In the genomic region with DNA sequence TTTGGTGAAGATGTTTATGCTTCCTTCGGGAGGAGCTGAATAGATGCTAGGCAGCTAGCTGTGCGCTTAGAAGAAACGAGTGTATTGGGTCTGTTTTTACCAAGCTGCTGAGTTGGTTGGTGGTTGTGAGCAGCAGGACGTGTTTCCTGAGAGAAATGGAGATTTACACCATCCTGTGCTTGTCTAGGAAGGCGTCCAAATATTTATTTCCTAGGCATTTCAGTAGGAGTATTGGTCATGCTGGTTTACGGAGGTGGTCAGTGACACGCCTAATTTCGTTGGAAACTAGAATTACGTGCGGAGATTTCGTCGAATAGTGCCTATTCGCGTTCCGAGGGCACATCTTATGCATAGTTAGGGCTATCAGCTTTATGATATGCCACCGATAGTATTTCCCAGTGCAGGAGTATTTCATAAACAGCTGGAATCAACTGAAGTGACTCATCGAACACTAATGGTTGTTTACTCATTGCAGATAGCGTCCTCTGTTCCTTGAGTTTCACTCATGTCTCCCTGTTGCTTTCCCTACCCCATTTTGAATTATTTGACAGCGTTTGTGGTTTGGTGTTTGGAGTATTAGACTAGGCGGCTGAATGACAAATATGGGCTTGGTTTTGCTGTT, we compare ENCODE assay signal across 8 cellular contexts. TPM values are rescaled to one million over a fixed set of nuclear protein-coding genes. Genes with fewer than 3 reads are reported as not detected.
DNase-seq lines count a peak whose midpoint lies in the region; ATAC-seq and TF ChIP-seq lines count a peak whose summit lies in the region.

No MANE protein-coding gene starts in this region.

- TF ChIP-seq CTCF in mesothelial cell of epicardium (IDR thresholded peaks at IDR 0.05; ENCODE audit: unreplicated experiment) = no peak

- H3K27me3 ChIP-seq in duodenal mucosa (ENCODE audit: control insufficient read depth in 1 of 2, insufficient read depth in 2 of 2, low read length in 2 of 2) = no peaks in the 10 kb centered on the region

- peak overlapping the region; percentile 79 for H3K4me3 Mint-ChIP-seq in mesothelial cell of epicardium

- intact Hi-C loops in posterior vena cava (cut with DNase I) = no loop called here

- peaks cover 24% of the 10 kb centered on the region in 2 donors for H3K4me1 ChIP-seq in duodenal mucosa (ENCODE audit: control insufficient read depth in 1 of 2, insufficient read depth in 2 of 2, low read length in 2 of 2)
- no peaks in the 10 kb centered on the region for H3K4me1 ChIP-seq in urinary bladder (ENCODE audit: insufficient read depth)

- WGBS in urinary bladder = 2% methylated on average over 20 of the region's 20 CpGs

- H3K27ac ChIP-seq in duodenal mucosa (ENCODE audit: low read depth, low read length) (peak overlapping the region; percentile 94), urinary bladder (ENCODE audit: low read depth) (peak overlapping the region; percentile 97)

- no peaks in the 10 kb centered on the region for H3K9me3 ChIP-seq in duodenal mucosa (ENCODE audit: control insufficient read depth in 1 of 2, low read length in 2 of 2)

- H3K27me3 Mint-ChIP-seq in mesothelial cell of epicardium (ENCODE audit: low read depth) = peaks cover 6% of the 10 kb centered on the region

- peak overlapping the region; percentile 88 to 90 for H3K9ac ChIP-seq in duodenal mucosa (ENCODE audit: low read depth in 1 of 2, low read length in 2 of 2)

- peaks cover 14% of the 10 kb centered on the region for H3K4me1 Mint-ChIP-seq in mesothelial cell of epicardium

- DNase-seq in AG20443 (ENCODE audit: low spot score) (peak; percentile 53), RPMI8226 (peak; percentile 16), mesothelial cell of epicardium (ENCODE audit: low spot score in 2 of 2, unreplicated experiment in 2 of 2) (no peak), posterior vena cava (ENCODE audit: low spot score) (no peak)

- no peaks in the 10 kb centered on the region for H3K36me3 Mint-ChIP-seq in mesothelial cell of epicardium

- ATAC-seq in GM18511 (IDR thresholded peaks at IDR 0.05; ENCODE audit: unreplicated experiment) (peak; percentile 19), HG03432 (IDR thresholded peaks at IDR 0.05; ENCODE audit: unreplicated experiment) (peak; percentile 15)

- H3K27ac Mint-ChIP-seq in mesothelial cell of epicardium = peak overlapping the region; percentile 97

- H3K9me3 Mint-ChIP-seq in mesothelial cell of epicardium = no peaks in the 10 kb centered on the region

- H3K4me3 ChIP-seq in duodenal mucosa (ENCODE audit: low read depth in 1 of 2, low read length in 2 of 2) = peak overlapping the region; percentile 92 to 100
- peak overlapping the region; percentile 62 for H3K4me3 ChIP-seq in urinary bladder (ENCODE audit: low read depth, low read length)

- H3K36me3 ChIP-seq in duodenal mucosa (ENCODE audit: control insufficient read depth in 1 of 2, insufficient read depth in 2 of 2, low read length in 2 of 2) = no peaks in the 10 kb centered on the region
- H3K36me3 ChIP-seq in urinary bladder (ENCODE audit: insufficient read depth) = no peaks in the 10 kb centered on the region

RNA-seq across cellular contexts. Expression of gene TBC1D15, which starts 0.8 kb away (rescaled TPM):
- total RNA-seq in mesothelial cell of epicardium (33.6 to 41.7 TPM (median 36.5 TPM) in 3 replicates), urinary bladder (69.0 TPM), posterior vena cava (10 to 100 TPM; 38.5 to 45.5 TPM)
- polyA plus RNA-seq in urinary bladder = 29.3 TPM

Comparison
In these comparisons a context has a peak if more than half of its experiments do, and no peak if none do; other contexts are left out.
1. DNase-seq: peak in AG20443 (single experiment) and RPMI8226 (single experiment); none in mesothelial cell of epicardium (0 of 2) and posterior vena cava (single experiment).